ENCODE assay signal across 1 cellular context in genomic region chr2:151410485-151410833, GRCh38.
TF ChIP-seq lines count a peak whose summit lies in the region.

No MANE protein-coding gene starts in this region.

TF ChIP-seq in HepG2, 621 proteins besides CTCF, POLR2A, EP300 and RAD21 (continued from another document and continues in another):
- TF ChIP-seq ZBTB2 (CRISPR knock-in tag; IDR thresholded peaks at IDR 0.05; ENCODE audit: low read depth) (no peak), ZNF761 (CRISPR knock-in tag; conservative IDR thresholded peaks at IDR 0.05) (no peak), SIN3A (IDR thresholded peaks at IDR 0.05; ENCODE audit: borderline replicate concordance, low read depth, low read length) (peak; percentile 83; the same call in 1 of the 2 replicates), ZNF674 (CRISPR knock-in tag; IDR thresholded peaks at IDR 0.05; ENCODE audit: low read depth) (0 out of 2 replicates have a peak, but pooled peaks have one; percentile 10), SIN3B (IDR thresholded peaks at IDR 0.05; ENCODE audit: low read length) (peak; percentile 62; the same call in 1 of the 2 replicates), ZNF597 (CRISPR knock-in tag; IDR thresholded peaks at IDR 0.05) (no peak), CREB3 (CRISPR knock-in tag; IDR thresholded peaks at IDR 0.05) (no peak), HNRNPUL1 (IDR thresholded peaks at IDR 0.05; ENCODE audit: low read depth, low read length) (no peak), ZNF768 (CRISPR knock-in tag; IDR thresholded peaks at IDR 0.05) (no peak), ELF4 (CRISPR knock-in tag; IDR thresholded peaks at IDR 0.05; ENCODE audit: borderline replicate concordance) (0 out of 2 replicates have a peak, but pooled peaks have one; percentile 55), ZEB1 (IDR thresholded peaks at IDR 0.05; ENCODE audit: insufficient replicate concordance, low read depth) (peak; percentile 91), PATZ1 (CRISPR knock-in tag; IDR thresholded peaks at IDR 0.05) (peak; percentile 77), ZNF619 (CRISPR knock-in tag; IDR thresholded peaks at IDR 0.05) (0 out of 2 replicates have a peak, but pooled peaks have one; percentile 38), MXD1 (CRISPR knock-in tag; IDR thresholded peaks at IDR 0.05) (peak; percentile 3; the same call in 1 of the 2 replicates), ZNF792 (CRISPR knock-in tag; IDR thresholded peaks at IDR 0.05) (peak; percentile 41; the same call in 1 of the 2 replicates), ZNF274 (CRISPR knock-in tag; IDR thresholded peaks at IDR 0.05) (0 out of 2 replicates have a peak, but pooled peaks have one; percentile 4), HDAC2 (CRISPR knock-in tag; IDR thresholded peaks at IDR 0.05) (peak; percentile 10; the same call in 1 of the 2 replicates), ZNF616 (CRISPR knock-in tag; IDR thresholded peaks at IDR 0.05; ENCODE audit: low read depth) (no peak), SAP130 (CRISPR knock-in tag; IDR thresholded peaks at IDR 0.05; ENCODE audit: low read depth) (peak; percentile 18; the same call in 1 of the 2 replicates), ZNF614 (CRISPR knock-in tag; IDR thresholded peaks at IDR 0.05; ENCODE audit: borderline replicate concordance) (0 out of 2 replicates have a peak, but pooled peaks have one; percentile 36), AGO1 (IDR thresholded peaks at IDR 0.05; ENCODE audit: low read depth, low read length, poor library complexity, severe bottlenecking) (no peak), SMAD3 (CRISPR knock-in tag; IDR thresholded peaks at IDR 0.05) (0 out of 2 replicates have a peak, but pooled peaks have one; percentile 40), KLF9 (CRISPR knock-in tag; IDR thresholded peaks at IDR 0.05; ENCODE audit: low read depth) (no peak), ZNF225 (CRISPR knock-in tag; IDR thresholded peaks at IDR 0.05) (no peak), ZNF30 (CRISPR knock-in tag; IDR thresholded peaks at IDR 0.05) (0 out of 2 replicates have a peak, but pooled peaks have one; percentile 6), ZNF276 (CRISPR knock-in tag; IDR thresholded peaks at IDR 0.05; ENCODE audit: low read depth) (0 out of 2 replicates have a peak, but pooled peaks have one; percentile 0), ZBTB21 (CRISPR knock-in tag; IDR thresholded peaks at IDR 0.05) (no peak), ZSCAN30 (CRISPR knock-in tag; IDR thresholded peaks at IDR 0.05) (peak; percentile 82; the same call in 1 of the 2 replicates), MBNL3 (CRISPR knock-in tag; conservative IDR thresholded peaks at IDR 0.05) (no peak), ARHGAP35 (CRISPR knock-in tag; IDR thresholded peaks at IDR 0.05; ENCODE audit: borderline replicate concordance) (no peak), NPAS2 (CRISPR knock-in tag; IDR thresholded peaks at IDR 0.05; ENCODE audit: borderline replicate concordance) (no peak), HMG20A (CRISPR knock-in tag; IDR thresholded peaks at IDR 0.05; ENCODE audit: borderline replicate concordance) (no peak), ZNF781 (CRISPR knock-in tag; IDR thresholded peaks at IDR 0.05; ENCODE audit: borderline replicate concordance, not compliant biosample characterization) (peak; percentile 10), POLR2AphosphoS5 (IDR thresholded peaks at IDR 0.05; ENCODE audit: low read depth, low read length) (peak; percentile 48; the same call in 1 of the 2 replicates), HNF1B (CRISPR knock-in tag; IDR thresholded peaks at IDR 0.05) (peak; percentile 6; the same call in 1 of the 2 replicates), FOXP4 (CRISPR knock-in tag; IDR thresholded peaks at IDR 0.05) (peak; percentile 47; the same call in 1 of the 2 replicates), GATAD2A (CRISPR knock-in tag; IDR thresholded peaks at IDR 0.05) (peak; percentile 35; the same call in 1 of the 2 replicates), SNAI1 (CRISPR knock-in tag; IDR thresholded peaks at IDR 0.05; ENCODE audit: borderline replicate concordance) (0 out of 2 replicates have a peak, but pooled peaks have one; percentile 5), SCMH1 (CRISPR knock-in tag; IDR thresholded peaks at IDR 0.05; ENCODE audit: borderline replicate concordance) (no peak), MYPOP (CRISPR knock-in tag; IDR thresholded peaks at IDR 0.05) (no peak), RFX3 (CRISPR knock-in tag; IDR thresholded peaks at IDR 0.05) (no peak), ZNF75D (CRISPR knock-in tag; IDR thresholded peaks at IDR 0.05; ENCODE audit: borderline replicate concordance) (0 out of 2 replicates have a peak, but pooled peaks have one; percentile 17), ZNF615 (CRISPR knock-in tag; IDR thresholded peaks at IDR 0.05; ENCODE audit: borderline replicate concordance) (no peak), PHB2 (IDR thresholded peaks at IDR 0.05; ENCODE audit: partially characterized antibody) (no peak), IRF2 (CRISPR knock-in tag; IDR thresholded peaks at IDR 0.05) (0 out of 2 replicates have a peak, but pooled peaks have one; percentile 8), ZNF703 (CRISPR knock-in tag; IDR thresholded peaks at IDR 0.05; ENCODE audit: borderline replicate concordance) (no peak; the same call in 1 of the 2 replicates), NBN (conservative IDR thresholded peaks at IDR 0.05) (no peak), ZNF296 (CRISPR knock-in tag; conservative IDR thresholded peaks at IDR 0.05) (no peak), PRDM10 (CRISPR knock-in tag; IDR thresholded peaks at IDR 0.05; ENCODE audit: low read depth) (0 out of 2 replicates have a peak, but pooled peaks have one; percentile 28)
